In the genomic region with DNA sequence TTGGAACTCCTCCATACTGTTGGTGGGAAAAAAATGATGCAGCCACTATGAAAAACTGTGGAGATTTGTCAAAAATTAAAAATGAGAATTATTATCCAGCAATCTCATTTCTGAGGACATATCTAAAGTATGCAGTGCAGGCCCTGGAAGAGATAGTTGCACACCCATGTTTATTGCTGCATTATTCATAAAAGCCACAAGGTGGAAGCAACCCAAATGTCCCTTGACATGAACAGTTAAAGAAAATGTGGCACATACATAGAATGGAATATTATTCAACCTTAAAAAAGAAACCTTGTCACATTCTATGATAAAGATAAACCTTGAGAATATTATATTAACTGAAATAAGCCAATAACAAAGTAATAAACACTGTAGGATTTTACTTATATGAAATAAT, we compare ENCODE assay signal across 8 cellular contexts.
DNase-seq lines count a peak whose midpoint lies in the region; ATAC-seq, FAIRE-seq and TF ChIP-seq lines count a peak whose summit lies in the region.

No MANE protein-coding gene starts in this region.

- no peak for TF ChIP-seq POLR2A in H1 (IDR thresholded peaks at IDR 0.05; ENCODE audit: control extremely low read depth in 1 of 2, low read depth in 2 of 2, low read length in 2 of 2)

- no peak overlapping the region for H4K91ac ChIP-seq in H1 (replicated peaks; ENCODE audit: insufficient read length, low read length)

- H3K36me3 Mint-ChIP-seq in CD4-positive, alpha-beta T cell (ENCODE audit: low read depth), result no peaks in the 10 kb centered on the region

- H3K79me2 ChIP-seq in Karpas-422 (ENCODE audit: low read length) (no peaks in the 10 kb centered on the region), H1 (ENCODE audit: control insufficient read depth in 1 of 2, insufficient read depth in 2 of 2, low read length in 2 of 2) (no peaks in the 10 kb centered on the region)

- H4K20me1 ChIP-seq in Karpas-422 (ENCODE audit: insufficient read depth, low read depth, low read length) (no peaks in the 10 kb centered on the region), H1 (replicated peaks in 1 of 2; ENCODE audit: control insufficient read depth in 1 of 2, insufficient read depth in 2 of 2, low read length in 2 of 2) (no peaks in the 10 kb centered on the region)

- H2BK12ac ChIP-seq in H1 (ENCODE audit: low read depth, low read length), result no peak overlapping the region

- no peaks in the 10 kb centered on the region for H3K36me3 ChIP-seq in Karpas-422 (ENCODE audit: insufficient read depth, low read length)
- H3K36me3 ChIP-seq in H1 (ENCODE audit: control insufficient read depth in 2 of 4, insufficient read depth in 4 of 4, low read length in 3 of 4), result no peaks in the 10 kb centered on the region; a peak in 1 of 8 replicates

- H3K27ac Mint-ChIP-seq in CD4-positive, alpha-beta T cell, result no peak overlapping the region

- H3K4me1 ChIP-seq in Karpas-422 (ENCODE audit: low read length) (no peaks in the 10 kb centered on the region), H1 (replicated peaks in 1 of 4; ENCODE audit: control insufficient read depth in 3 of 4, insufficient read depth in 4 of 4, low read length in 3 of 4) (no peaks in the 10 kb centered on the region)

- H3K9me3 Mint-ChIP-seq in CD4-positive, alpha-beta T cell, result no peaks in the 10 kb centered on the region

- no peak for FAIRE-seq in H1 (lab: Jason Lieb, UNC)

- H3K4me3 ChIP-seq in AG04450 (ENCODE audit: low read depth, low read length) (no peak overlapping the region), Karpas-422 (ENCODE audit: low read length) (no peak overlapping the region), H1 (ENCODE audit: extremely low read depth in 1 of 4, insufficient read depth in 2 of 4, low read depth in 3 of 4, low read length in 4 of 4) (no peak overlapping the region)

- H3K9ac ChIP-seq in Karpas-422 (ENCODE audit: low read length), result no peak overlapping the region
- no peak overlapping the region for H3K9ac ChIP-seq in H1 (replicated peaks in 1 of 4; ENCODE audit: extremely low read depth in 1 of 4, low read depth in 3 of 4, low read length in 3 of 4)

- no peak overlapping the region for H3K23ac ChIP-seq in H1 (ENCODE audit: insufficient read length)

- H4K8ac ChIP-seq in H1 (ENCODE audit: extremely low read depth, insufficient read depth, low read length), result no peak overlapping the region

- no peaks in the 10 kb centered on the region for H3K9me3 ChIP-seq in AG04450 (ENCODE audit: control insufficient read depth, insufficient read depth, low read length)
- H3K9me3 ChIP-seq in Karpas-422 (ENCODE audit: low read length), result no peaks in the 10 kb centered on the region
- H3K9me3 ChIP-seq in H1 (ENCODE audit: insufficient read depth in 2 of 2, low read depth in 1 of 2, low read length in 1 of 2), result no peaks in the 10 kb centered on the region
- H3K9me3 ChIP-seq in CD4-positive, alpha-beta T cell (ENCODE audit: control insufficient read depth, low read length), result no peaks in the 10 kb centered on the region

- peak; percentile 6 to 13; a peak in 2 of 4 replicates for TF ChIP-seq RAD21 in H1 (IDR thresholded peaks at IDR 0.05 in 1 of 2, conservative IDR thresholded peaks at IDR 0.05 in 1 of 2; ENCODE audit: low read depth in 2 of 2, low read length in 2 of 2)

- DNase-seq in AG04450 (ENCODE audit: low read depth, low spot score) (no peak), Karpas-422 (peak; percentile 58), H1 (ENCODE audit: low read depth in 1 of 2, low spot score in 2 of 2) (no peak), mesenteric fat pad (ENCODE audit: low spot score) (no peak), DMS79 (lab: John Stamatoyannopoulos, UW) (no peak)
- DNase-seq in activated CD8-positive, alpha-beta memory T cell treated with anti-CD3 and anti-CD28 coated beads for 24 hours, result no peak
- DNase-seq in CD4-positive, alpha-beta T cell, result no peak

- H3K79me1 ChIP-seq in H1 (ENCODE audit: low read depth, low read length), result no peaks in the 10 kb centered on the region

- H2BK120ac ChIP-seq in H1 (replicated peaks; ENCODE audit: low read depth, low read length), result no peak overlapping the region

- CTCF ChIA-PET in AG04450 (lab: Charles Lee) (interaction anchor here (1.3 kb wide), 2 partner anchors 212 to 1662 kb away, joined by 3 to 4 read pairs; no protein-coding TSS in a partner anchor), H1 (lab: Charles Lee; ENCODE audit: partially characterized antibody) (no interaction called here)
- CTCF ChIA-PET in CD4-positive, alpha-beta T cell (lab: Charles Lee), result no interaction called here

- no peaks in the 10 kb centered on the region for H3K23me2 ChIP-seq in H1 (ENCODE audit: low read depth, low read length)

- H3K56ac ChIP-seq in H1 (replicated peaks; ENCODE audit: insufficient read length, low read depth, low read length), result no peak overlapping the region

- TF ChIP-seq CTCF in AG04450 (IDR thresholded peaks at IDR 0.05; ENCODE audit: low read depth, low read length) (peak; percentile 43), H1 (IDR thresholded peaks at IDR 0.05; ENCODE audit: control extremely low read depth in 1 of 3, insufficient read depth in 1 of 3, low read depth in 1 of 3, low read length in 3 of 3) (peak in 1 of 3 experiments; percentile 12; a peak in 2 of 4 replicates)
- no peak for TF ChIP-seq CTCF in CD4-positive, alpha-beta T cell (IDR thresholded peaks at IDR 0.05)

- H3K27me3 ChIP-seq in AG04450 (ENCODE audit: control insufficient read depth, insufficient read depth, low read length) (no peaks in the 10 kb centered on the region), Karpas-422 (ENCODE audit: low read length) (no peaks in the 10 kb centered on the region), H1 (replicated peaks in 1 of 4; ENCODE audit: control insufficient read depth in 3 of 4, extremely low read depth in 1 of 4, insufficient read depth in 3 of 4, low read length in 3 of 4) (no peaks in the 10 kb centered on the region)
- no peaks in the 10 kb centered on the region for H3K27me3 ChIP-seq in CD4-positive, alpha-beta T cell (ENCODE audit: control insufficient read depth, insufficient read depth, low read length)

- peaks cover 8% of the 10 kb centered on the region for H3K27me3 Mint-ChIP-seq in CD4-positive, alpha-beta T cell

- no peak overlapping the region for H3K4ac ChIP-seq in H1 (replicated peaks; ENCODE audit: insufficient read length, low read depth, low read length)

- no peak overlapping the region for H2AK5ac ChIP-seq in H1 (ENCODE audit: low read depth, low read length)

- peak; percentile 68 for ATAC-seq in GM18870 (IDR thresholded peaks at IDR 0.05; ENCODE audit: unreplicated experiment)
- no peak for ATAC-seq in CD4-positive, alpha-beta T cell (ENCODE audit: poor library complexity)

- intact Hi-C loops in CD4-positive, alpha-beta T cell (cut with DNase I, micrococcal nuclease), result no loop called here

- H2AFZ ChIP-seq in Karpas-422 (ENCODE audit: low read length), result no peak overlapping the region
- no peak overlapping the region for H2AFZ ChIP-seq in H1 (ENCODE audit: low read length)

- POLR2A ChIA-PET in AG04450 (lab: Yijun Ruan, JAX) (no interaction called here), H1 (lab: Charles Lee; ENCODE audit: partially characterized antibody) (no interaction called here)
- POLR2A ChIA-PET in CD4-positive, alpha-beta T cell (lab: Charles Lee), result no interaction called here

- no peak overlapping the region for H2BK20ac ChIP-seq in H1 (ENCODE audit: low read length)

- H3K18ac ChIP-seq in H1 (ENCODE audit: extremely low read depth, low read length), result no peak overlapping the region

- no peak overlapping the region for H3K14ac ChIP-seq in H1 (ENCODE audit: insufficient read length)

- H3K9me2 ChIP-seq in Karpas-422 (replicated peaks; ENCODE audit: insufficient read depth, low read length), result no peaks in the 10 kb centered on the region

- TF ChIP-seq EP300 in H1 (IDR thresholded peaks at IDR 0.05; ENCODE audit: borderline replicate concordance in 1 of 2, low read depth in 2 of 2, low read length in 2 of 2), result no peak

- H2BK5ac ChIP-seq in H1 (ENCODE audit: low read depth, low read length), result no peak overlapping the region

- H3K27ac ChIP-seq in AG04450 (ENCODE audit: low read depth, low read length) (no peak overlapping the region), Karpas-422 (ENCODE audit: low read length) (no peak overlapping the region), H1 (ENCODE audit: low read depth, low read length) (no peak overlapping the region)
- H3K27ac ChIP-seq in CD4-positive, alpha-beta T cell (ENCODE audit: low read depth, low read length), result no peak overlapping the region

- H3K4me2 ChIP-seq in Karpas-422 (ENCODE audit: low read depth, low read length, poor library complexity, severe bottlenecking), result no peak overlapping the region
- H3K4me2 ChIP-seq in H1 (ENCODE audit: insufficient read depth in 1 of 2, low read depth in 2 of 2, low read length in 2 of 2), result no peak overlapping the region

- H3K4me3 Mint-ChIP-seq in CD4-positive, alpha-beta T cell, result no peak overlapping the region

- no peaks in the 10 kb centered on the region for H3K4me1 Mint-ChIP-seq in CD4-positive, alpha-beta T cell (ENCODE audit: low read depth)

- no peak overlapping the region for H2BK15ac ChIP-seq in H1 (ENCODE audit: low read length)

- H4K5ac ChIP-seq in H1 (ENCODE audit: insufficient read length, low read depth, low read length), result no peak overlapping the region

TF ChIP-seq in H1, 55 proteins besides CTCF, POLR2A, EP300 and RAD21 (continues in another document):
- no peak for TF ChIP-seq ZNF274 (IDR thresholded peaks at IDR 0.05; ENCODE audit: borderline replicate concordance, extremely low read depth, low read length)
- no peak for TF ChIP-seq SP2 (IDR thresholded peaks at IDR 0.05; ENCODE audit: low read length)
